In genomic region chr13:49711218-49711863, GRCh38 we compare ENCODE assay signal across 15 cellular contexts. TPM values are rescaled to one million over a fixed set of nuclear protein-coding genes. Genes with fewer than 3 reads are reported as not detected.
DNase-seq lines count a peak whose midpoint lies in the region; ATAC-seq, FAIRE-seq and TF ChIP-seq lines count a peak whose summit lies in the region.
"Had no signal": no experiment of that assay in that cellular context is flagged by ENCODE, and none has a peak within 500 bp of the region (broad histone marks: within the 10 kb centered on the region; RNA-seq: fewer than 3 reads in every experiment).

No MANE protein-coding gene starts in this region.

- H3K27me3 ChIP-seq in upper lobe of right lung, result no peaks in the 10 kb centered on the region
- H3K27me3 ChIP-seq: ascending aorta had no signal

- TF ChIP-seq CTCF in A549 (IDR thresholded peaks at IDR 0.05) (no peak), upper lobe of right lung (IDR thresholded peaks at IDR 0.05) (no peak)

- TF ChIP-seq RAD21 in A549 (conservative IDR thresholded peaks at IDR 0.05 in 1 of 2, IDR thresholded peaks at IDR 0.05 in 1 of 2), result no peak

- peaks cover 38% of the 10 kb centered on the region for H3K36me3 ChIP-seq in upper lobe of right lung

- peaks cover 13% of the 10 kb centered on the region for H3K4me1 ChIP-seq in A549
- no peaks in the 10 kb centered on the region for H3K4me1 ChIP-seq in upper lobe of right lung
- H3K4me1 ChIP-seq: ascending aorta, HAP-1, parathyroid adenoma had no signal

- 36% methylated on average over 2 of the region's 2 CpGs for WGBS in A549 (ENCODE audit: missing lambda C conversion rate)

- peak; percentile 47 to 65; a peak in 3 of 6 replicates for ATAC-seq in A549
- ATAC-seq in upper lobe of right lung, result no peak

- CTCF ChIA-PET in A549 (lab: Yijun Ruan, JAX), result interaction anchor here (1.1 to 1.2 kb wide), 2 partner anchors 20 to 137 kb away, joined by 3 read pairs; partner anchors contain the start of gene EBPL

- H3K4me2 ChIP-seq in A549, result peak overlapping the region; percentile 21

- TF ChIP-seq EP300 in A549 (IDR thresholded peaks at IDR 0.05), result no peak

- POLR2A ChIA-PET in A549 (lab: Yijun Ruan, JAX), result no interaction called here

- H3K27ac ChIP-seq in A549 (peak overlapping the region in 1 of 2 experiments; percentile 22; a peak in 2 of 6 replicates), upper lobe of right lung (no peak overlapping the region)
- H3K27ac ChIP-seq: ascending aorta, parathyroid adenoma had no signal

- FAIRE-seq in A549 (lab: Jason Lieb, UNC), result no peak
- peak; percentile 86 for FAIRE-seq in H54 (lab: Jason Lieb, UNC)
- FAIRE-seq: endometrium had no signal

- no peak for TF ChIP-seq POLR2A in A549 (IDR thresholded peaks at IDR 0.05; ENCODE audit: low read length)
- no peak for TF ChIP-seq POLR2A in H54 (IDR thresholded peaks at IDR 0.05; ENCODE audit: low read depth, low read length)

- H3K9me3 ChIP-seq in A549 (peaks cover 13% of the 10 kb centered on the region; the same call in 2 of the 3 replicates), upper lobe of right lung (peaks cover 6% of the 10 kb centered on the region)
- H3K9me3 ChIP-seq: HAP-1 had no signal

- peak in 1 of 2 experiments; percentile 38 for DNase-seq in A549 (ENCODE audit: low read depth in 1 of 2, low spot score in 1 of 2)
- DNase-seq in H54 (ENCODE audit: insufficient read length, low spot score), result no peak
- DNase-seq in astrocyte of the hippocampus (ENCODE audit: low read depth, low spot score), result peak; percentile 5
- DNase-seq in iris pigment epithelial cell (ENCODE audit: low read depth), result peak; percentile 98
- no peak for DNase-seq in NCI-H2029 (lab: John Stamatoyannopoulos, UW)
- no peak for DNase-seq in DMS 273 treated with DMSO at 0.1 percent for 48 hours (lab: John Stamatoyannopoulos, UW)
- no peak for DNase-seq in NCI-H524 treated with DMSO at 0.1 percent for 48 hours (lab: John Stamatoyannopoulos, UW)
- no peak for DNase-seq in upper lobe of right lung
- DNase-seq: DMS79; NCI-H1436; stimulated activated CD4-positive, alpha-beta T cell treated with anti-CD3 and anti-CD28 coated beads, Interleukin-2, amount 100 ng/mL, for 24 hours had no signal

- intact Hi-C loops in upper lobe of right lung (cut with DNase I), result no loop called here

- H3K4me3 ChIP-seq in A549 (no peak overlapping the region), upper lobe of right lung (no peak overlapping the region)
- H3K4me3 ChIP-seq: ascending aorta, HAP-1 had no signal

TF ChIP-seq in A549, 52 proteins besides CTCF, POLR2A, EP300 and RAD21:
- TF ChIP-seq SMC3 (IDR thresholded peaks at IDR 0.05) (no peak), RFX5 (IDR thresholded peaks at IDR 0.05) (no peak)

RNA-seq across cellular contexts. Expression of gene EBPL, which starts 20.1 kb away (rescaled TPM):
- polyA plus RNA-seq in A549 (2011; rRNA removed) (94.4 and 95.0 TPM in 2 replicates), A549 (2017; fragmentation: RNase III; extraction: RNeasy Plus Mini Kit Qiagen cat#74134 plus additional on column Dnase treatment) (51.8 to 56.7 TPM (median 53.1 TPM) in 3 replicates)
- 104 and 121 TPM in 2 replicates for polyA plus RNA-seq in A549 (2012; cell fraction: cytosol; rRNA removed)
- polyA plus RNA-seq in A549 (2012; cell fraction: nucleus; rRNA removed), result 57.5 and 70.9 TPM in 2 replicates
- polyA minus RNA-seq in A549 (2011; rRNA and poly(A)+ RNA removed), result 22.4 and 24.4 TPM in 2 replicates
- 48.0 TPM for total RNA-seq in upper lobe of right lung

Comparison
In these comparisons a context has a peak if more than half of its experiments do, and no peak if none do; other contexts are left out.
1. DNase-seq: peak in astrocyte of the hippocampus (single experiment) and iris pigment epithelial cell (single experiment); none in H54 (single experiment), NCI-H2029 (single experiment), DMS 273 treated with DMSO at 0.1 percent for 48 hours (single experiment), NCI-H524 treated with DMSO at 0.1 percent for 48 hours (single experiment) and upper lobe of right lung (single experiment).